ENCODE assay signal across 16 cellular contexts in genomic region chr4:159484049-159484448, GRCh38.
"Had no signal": no experiment of that assay in that cellular context is flagged by ENCODE, and none has a peak within 500 bp of the region (broad histone marks: within the 10 kb centered on the region; RNA-seq: fewer than 3 reads in every experiment).

No MANE protein-coding gene starts in this region.

- H3K4me3 Mint-ChIP-seq: activated CD4-positive, alpha-beta T cell treated with anti-CD3 and anti-CD28 coated beads, Interleukin-2, amount 10 ng/mL, durations not matched to agents 7 days and 5 days; activated CD8-positive, alpha-beta T cell treated with anti-CD3 and anti-CD28 coated beads, Interleukin-2, amount 10 ng/mL, durations not matched to agents 7 days and 5 days; activated naive CD4-positive, alpha-beta T cell treated with anti-CD3 and anti-CD28 coated beads for 36 hours; activated naive CD8-positive, alpha-beta T cell treated with anti-CD3 and anti-CD28 coated beads, Interleukin-2, amount 50 U/mL, for 24 hours; activated T-cell treated with anti-CD3 and anti-CD28 coated beads, Interleukin-2, amount 50 U/mL, for 24 hours; dendritic cell treated with granulocyte-macrophage colony-stimulating factor and Interleukin-4, amounts not matched to agents 40 ng/mL and 50 ng/mL, for 4 days; nephron progenitor cell; stimulated activated naive B cell treated with anti-CD40 and anti-IgM and Interleukin-4, amounts not matched to agents 10 μg/mL and 1 μg/mL and 100 μg/mL, for 72 hours had no signal

- H3K27ac Mint-ChIP-seq: activated CD4-positive, alpha-beta T cell treated with anti-CD3 and anti-CD28 coated beads, Interleukin-2, amount 10 ng/mL, durations not matched to agents 7 days and 5 days; activated CD8-positive, alpha-beta T cell treated with anti-CD3 and anti-CD28 coated beads, Interleukin-2, amount 10 ng/mL, durations not matched to agents 7 days and 5 days; activated naive CD4-positive, alpha-beta T cell treated with anti-CD3 and anti-CD28 coated beads for 36 hours; activated naive CD8-positive, alpha-beta T cell treated with anti-CD3 and anti-CD28 coated beads, Interleukin-2, amount 50 U/mL, for 24 hours; activated T-cell treated with anti-CD3 and anti-CD28 coated beads, Interleukin-2, amount 50 U/mL, for 24 hours; dendritic cell treated with granulocyte-macrophage colony-stimulating factor and Interleukin-4, amounts not matched to agents 40 ng/mL and 50 ng/mL, for 4 days; nephron progenitor cell; stimulated activated naive B cell treated with anti-CD40 and anti-IgM and Interleukin-4, amounts not matched to agents 10 μg/mL and 1 μg/mL and 100 μg/mL, for 72 hours had no signal

- H3K36me3 Mint-ChIP-seq: stimulated activated naive B cell treated with anti-CD40 and anti-IgM and Interleukin-4, amounts not matched to agents 10 μg/mL and 1 μg/mL and 100 μg/mL, for 72 hours had no signal

- DNase-seq: activated CD4-positive, alpha-beta T cell treated with anti-CD3 and anti-CD28 coated beads, Interleukin-2, amount 10 ng/mL, durations not matched to agents 7 days and 5 days; activated CD8-positive, alpha-beta T cell treated with anti-CD3 and anti-CD28 coated beads, Interleukin-2, amount 10 ng/mL, durations not matched to agents 7 days and 5 days; activated naive CD4-positive, alpha-beta T cell treated with anti-CD3 and anti-CD28 coated beads for 36 hours; activated naive CD8-positive, alpha-beta T cell treated with anti-CD3 and anti-CD28 coated beads, Interleukin-2, amount 50 U/mL, for 24 hours; activated T-cell treated with anti-CD3 and anti-CD28 coated beads, Interleukin-2, amount 50 U/mL, for 24 hours; aorta; effector memory CD4-positive, alpha-beta T cell; foreskin melanocyte; kidney; nephron progenitor cell; nucleus accumbens; stimulated activated naive B cell treated with anti-CD40 and anti-IgM and Interleukin-4, amounts not matched to agents 10 μg/mL and 1 μg/mL and 100 μg/mL, for 72 hours; T1000 had no signal

- ATAC-seq: activated CD8-positive, alpha-beta T cell treated with anti-CD3 and anti-CD28 coated beads, Interleukin-2, amount 10 ng/mL, durations not matched to agents 7 days and 5 days; activated naive CD8-positive, alpha-beta T cell treated with anti-CD3 and anti-CD28 coated beads, Interleukin-2, amount 50 U/mL, for 24 hours; left lobe of liver; sciatic nerve; stimulated activated naive B cell treated with anti-CD40 and anti-IgM and Interleukin-4, amounts not matched to agents 10 μg/mL and 1 μg/mL and 100 μg/mL, for 72 hours had no signal

- H3K4me1 Mint-ChIP-seq: nephron progenitor cell had no signal

- H3K9me3 Mint-ChIP-seq: activated CD4-positive, alpha-beta T cell treated with anti-CD3 and anti-CD28 coated beads, Interleukin-2, amount 10 ng/mL, durations not matched to agents 7 days and 5 days; activated naive CD4-positive, alpha-beta T cell treated with anti-CD3 and anti-CD28 coated beads for 36 hours; activated naive CD8-positive, alpha-beta T cell treated with anti-CD3 and anti-CD28 coated beads, Interleukin-2, amount 50 U/mL, for 24 hours; activated T-cell treated with anti-CD3 and anti-CD28 coated beads, Interleukin-2, amount 50 U/mL, for 24 hours; dendritic cell treated with granulocyte-macrophage colony-stimulating factor and Interleukin-4, amounts not matched to agents 40 ng/mL and 50 ng/mL, for 4 days; nephron progenitor cell; stimulated activated naive B cell treated with anti-CD40 and anti-IgM and Interleukin-4, amounts not matched to agents 10 μg/mL and 1 μg/mL and 100 μg/mL, for 72 hours had no signal
